Comparison of ENCODE assay signal across 1 cellular context in the genomic region with DNA sequence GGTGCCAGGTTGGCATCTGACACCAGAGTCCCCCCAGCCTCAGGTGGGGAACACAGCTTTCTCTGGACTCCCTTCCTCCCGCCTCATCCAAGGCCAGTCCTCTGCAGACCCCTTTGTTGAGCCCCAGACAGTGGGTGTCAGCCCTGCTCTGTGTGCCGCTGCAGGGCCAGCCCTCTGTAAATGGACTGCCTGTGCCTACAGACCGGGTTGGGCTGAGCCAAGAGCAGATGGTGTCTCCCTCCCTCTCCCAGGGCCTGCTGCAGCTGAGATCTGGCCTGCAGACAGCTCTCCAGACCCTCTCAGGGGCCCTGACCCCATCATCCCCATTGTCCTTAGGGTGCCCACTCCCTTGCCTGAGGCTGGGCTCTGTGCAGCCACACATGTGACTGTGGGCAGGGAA.
A peak's percentile ranks its signal among the peaks of the same experiment; 100 is the strongest.
TF ChIP-seq lines count a peak whose summit lies in the region.

No MANE protein-coding gene starts in this region.

TF ChIP-seq in SK-N-SH, 30 proteins besides CTCF, POLR2A, EP300 and RAD21 (continued from another document):
- no peak for TF ChIP-seq REST (IDR thresholded peaks at IDR 0.05; ENCODE audit: low read depth, low read length)
- TF ChIP-seq ELF1 (IDR thresholded peaks at IDR 0.05) = no peak
- no peak for TF ChIP-seq PBX3 (IDR thresholded peaks at IDR 0.05)
- peak; percentile 41; the same call in 1 of the 2 replicates for TF ChIP-seq RCOR1 (IDR thresholded peaks at IDR 0.05; ENCODE audit: low read length)
- TF ChIP-seq, protein P1, sequence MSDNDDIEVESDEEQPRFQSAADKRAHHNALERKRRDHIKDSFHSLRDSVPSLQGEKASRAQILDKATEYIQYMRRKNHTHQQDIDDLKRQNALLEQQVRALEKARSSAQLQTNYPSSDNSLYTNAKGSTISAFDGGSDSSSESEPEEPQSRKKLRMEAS (IDR thresholded peaks at IDR 0.05; ENCODE audit: low read depth) = no peak
- peak; percentile 78 for TF ChIP-seq CHD2 (IDR thresholded peaks at IDR 0.05; ENCODE audit: low read length, partially characterized antibody)
- TF ChIP-seq MEF2A (IDR thresholded peaks at IDR 0.05; ENCODE audit: borderline replicate concordance, low read depth) = no peak
- no peak for TF ChIP-seq MXI1 (IDR thresholded peaks at IDR 0.05; ENCODE audit: low read depth, low read length)
- no peak for TF ChIP-seq USF2 (IDR thresholded peaks at IDR 0.05; ENCODE audit: borderline replicate concordance, low read depth, low read length)
- TF ChIP-seq IRF3 (IDR thresholded peaks at IDR 0.05; ENCODE audit: low read depth, low read length) = no peak
- TF ChIP-seq SMC3 (IDR thresholded peaks at IDR 0.05; ENCODE audit: low read depth, low read length) = no peak
